In the genomic region with DNA sequence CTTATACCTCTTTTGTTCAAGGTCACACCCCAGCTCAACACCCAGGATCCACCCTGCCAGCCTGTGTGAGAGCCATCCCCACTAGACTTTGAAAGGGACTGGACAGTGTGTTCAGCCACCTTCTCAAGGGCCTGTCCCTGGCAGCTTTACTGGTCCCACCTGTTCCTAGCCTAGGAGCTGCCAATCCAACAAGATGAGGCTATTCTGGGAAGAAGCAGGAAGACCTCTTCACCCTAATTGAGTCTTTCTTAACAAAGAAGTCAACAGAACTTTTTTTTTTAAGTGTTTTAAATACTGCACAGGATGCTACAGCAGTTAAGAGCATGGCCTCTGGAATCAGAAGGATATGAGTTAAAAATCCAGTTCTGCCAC, we compare ENCODE assay signal across 18 cellular contexts.
DNase-seq lines count a peak whose midpoint lies in the region; ATAC-seq, FAIRE-seq and TF ChIP-seq lines count a peak whose summit lies in the region.
"Had no signal": no experiment of that assay in that cellular context is flagged by ENCODE, and none has a peak within 500 bp of the region (broad histone marks: within the 10 kb centered on the region; RNA-seq: fewer than 3 reads in every experiment).

No MANE protein-coding gene starts in this region.

- no peaks in the 10 kb centered on the region for H3K79me2 ChIP-seq in HepG2 (ENCODE audit: insufficient read depth, low read length)

- no peak for TF ChIP-seq EP300 in HepG2 (IDR thresholded peaks at IDR 0.05; ENCODE audit: low read depth in 2 of 2, low read length in 2 of 2)
- no peak for TF ChIP-seq EP300 in HepG2 (CRISPR knock-in tag; IDR thresholded peaks at IDR 0.05; ENCODE audit: borderline replicate concordance)

- H3K9ac ChIP-seq in liver (ENCODE audit: low read depth in 1 of 2, low read length in 2 of 2) (no peak overlapping the region), HepG2 (ENCODE audit: insufficient read depth, low read depth, low read length) (no peak overlapping the region)
- H3K9ac ChIP-seq: BLaER1 treated with 17β-estradiol and CSF1 and Interleukin-3, amounts not matched to agents 10 nM and 100 nM had no signal

- TF ChIP-seq POLR2A in HepG2 (IDR thresholded peaks at IDR 0.05; ENCODE audit: insufficient read depth in 1 of 2, low read depth in 2 of 2, low read length in 2 of 2) = no peak
- no peak for TF ChIP-seq POLR2A in erythroblast (IDR thresholded peaks at IDR 0.05; ENCODE audit: low read length)

- TF ChIP-seq RAD21 in liver (IDR thresholded peaks at IDR 0.05) (no peak), HepG2 (CRISPR knock-in tag; IDR thresholded peaks at IDR 0.05) (no peak)

- peaks cover 5% of the 10 kb centered on the region for H3K9me3 Mint-ChIP-seq in neural crest cell
- H3K9me3 Mint-ChIP-seq in CD8-positive, alpha-beta T cell = no peaks in the 10 kb centered on the region

- no peak for ATAC-seq in HepG2
- ATAC-seq in CD8-positive, alpha-beta T cell = no peak

- H3K4me2 ChIP-seq in HepG2 (ENCODE audit: low read depth, low read length) = no peak overlapping the region
- H3K4me2 ChIP-seq: BLaER1 treated with 17β-estradiol and CSF1 and Interleukin-3, amounts not matched to agents 10 nM and 100 nM; PC-9 had no signal

- POLR2A ChIA-PET in HepG2 (lab: Yijun Ruan, JAX) = no interaction called here
- POLR2A ChIA-PET in CD8-positive, alpha-beta T cell (lab: Charles Lee) = no interaction called here

- H3K9me3 ChIP-seq in liver (ENCODE audit: control insufficient read depth in 4 of 4, low read length in 3 of 4) = no peaks in the 10 kb centered on the region
- no peaks in the 10 kb centered on the region for H3K9me3 ChIP-seq in HepG2 (ENCODE audit: low read length)
- H3K9me3 ChIP-seq in left ventricle myocardium inferior (replicated peaks) = peaks cover 16% of the 10 kb centered on the region
- H3K9me3 ChIP-seq in CD8-positive, alpha-beta T cell (ENCODE audit: low read length) = no peaks in the 10 kb centered on the region
- H3K9me3 ChIP-seq: HAP-1 had no signal

- H4K20me1 ChIP-seq in HepG2 (ENCODE audit: insufficient read depth, low read length) = no peaks in the 10 kb centered on the region
- H4K20me1 ChIP-seq: BLaER1 treated with 17β-estradiol and CSF1 and Interleukin-3, amounts not matched to agents 10 nM and 100 nM had no signal

- peaks cover 2% of the 10 kb centered on the region for H3K36me3 Mint-ChIP-seq in neural crest cell (ENCODE audit: low read depth)
- no peaks in the 10 kb centered on the region for H3K36me3 Mint-ChIP-seq in CD8-positive, alpha-beta T cell

- H3K4me3 ChIP-seq in liver (ENCODE audit: low read depth in 1 of 3, low read length in 3 of 3) (no peak overlapping the region), HepG2 (replicated peaks in 1 of 3; ENCODE audit: insufficient read depth in 1 of 3, low read depth in 2 of 3, low read length in 3 of 3) (no peak overlapping the region), left ventricle myocardium inferior (no peak overlapping the region)
- no peak overlapping the region for H3K4me3 ChIP-seq in CD8-positive, alpha-beta T cell (ENCODE audit: low read depth, low read length)
- H3K4me3 ChIP-seq: BLaER1 treated with 17β-estradiol and CSF1 and Interleukin-3, amounts not matched to agents 10 nM and 100 nM; HAP-1; PC-9 had no signal

- DNase-seq in HepG2 (ENCODE audit: low spot score) (no peak), left ventricle myocardium inferior (peak; percentile 58), neural crest cell (ENCODE audit: low read depth, low spot score) (no peak), erythroblast (lab: John Stamatoyannopoulos, UW) (no peak), substantia nigra (lab: John Stamatoyannopoulos, UW) (no peak), AG08396 (ENCODE audit: low spot score) (no peak)
- DNase-seq in CD8-positive, alpha-beta T cell = no peak
- DNase-seq: DND-41, MV-4-11, NCI-H1417, NCI-H187 treated with DMSO at 0.1 percent for 48 hours, NCI-H510A, PC-9 had no signal

- in situ Hi-C loops in HepG2 (cut with HindIII; ENCODE audit: extremely low pct_ligation_motif_present, low pct_unique_long_range_greater_than_20kb) = no loop called here

- H3K4me1 ChIP-seq in liver (ENCODE audit: control insufficient read depth in 4 of 4, insufficient read depth in 4 of 4, low read length in 3 of 4) = no peaks in the 10 kb centered on the region
- peaks cover 23% of the 10 kb centered on the region for H3K4me1 ChIP-seq in HepG2 (ENCODE audit: insufficient read depth, low read length)
- peaks cover 34% of the 10 kb centered on the region for H3K4me1 ChIP-seq in left ventricle myocardium inferior
- H3K4me1 ChIP-seq in CD8-positive, alpha-beta T cell (ENCODE audit: insufficient read depth, low read length) = no peaks in the 10 kb centered on the region
- H3K4me1 ChIP-seq: BLaER1 treated with 17β-estradiol and CSF1 and Interleukin-3, amounts not matched to agents 10 nM and 100 nM; HAP-1 had no signal

- H3K27ac ChIP-seq in liver (ENCODE audit: low read depth in 1 of 2, low read length in 2 of 2) (no peak overlapping the region), HepG2 (ENCODE audit: extremely low read length, insufficient read depth, low read length) (no peak overlapping the region), left ventricle myocardium inferior (replicated peaks) (peak overlapping the region; percentile 83), substantia nigra (ENCODE audit: low read depth, low read length, poor library complexity, severe bottlenecking) (no peak overlapping the region)
- no peak overlapping the region for H3K27ac ChIP-seq in CD8-positive, alpha-beta T cell (ENCODE audit: low read depth, low read length)
- H3K27ac ChIP-seq: BLaER1 treated with 17β-estradiol and CSF1 and Interleukin-3, amounts not matched to agents 10 nM and 100 nM; PC-9 had no signal

- H3K36me3 ChIP-seq in liver (ENCODE audit: control insufficient read depth in 4 of 4, insufficient read depth in 3 of 4, low read depth in 1 of 4, low read length in 3 of 4) (peaks cover 0 to 17% (median 3%) of the 10 kb centered on the region in 4 donors), HepG2 (replicated peaks in 1 of 2; ENCODE audit: control insufficient read depth in 1 of 2, insufficient read depth in 2 of 2, low read length in 2 of 2) (no peaks in the 10 kb centered on the region), left ventricle myocardium inferior (no peaks in the 10 kb centered on the region)
- no peaks in the 10 kb centered on the region for H3K36me3 ChIP-seq in CD8-positive, alpha-beta T cell (ENCODE audit: insufficient read depth, low read length)
- H3K36me3 ChIP-seq: BLaER1 treated with 17β-estradiol and CSF1 and Interleukin-3, amounts not matched to agents 10 nM and 100 nM; HAP-1 had no signal

- CTCF ChIA-PET in HepG2 (lab: Yijun Ruan, JAX; ENCODE audit: low intra/inter-chr PET ratio, low total read pairs) = no interaction called here
- CTCF ChIA-PET in CD8-positive, alpha-beta T cell (lab: Charles Lee) = interaction anchor here (0.9 kb wide), 1 partner anchor 19 kb away, joined by 3 read pairs; no protein-coding TSS in a partner anchor

- H3K27me3 Mint-ChIP-seq in neural crest cell (ENCODE audit: low read depth) = no peaks in the 10 kb centered on the region
- no peaks in the 10 kb centered on the region for H3K27me3 Mint-ChIP-seq in CD8-positive, alpha-beta T cell (ENCODE audit: low read depth)

- intact Hi-C loops in HepG2 (cut with micrococcal nuclease; ENCODE audit: unreplicated experiment) = no loop called here
- intact Hi-C loops in left ventricle myocardium inferior (cut with micrococcal nuclease) = no loop called here
- intact Hi-C loops in CD8-positive, alpha-beta T cell (cut with DNase I, micrococcal nuclease) = no loop called here

- H3K4me1 Mint-ChIP-seq in neural crest cell = peaks cover 44% of the 10 kb centered on the region
- H3K4me1 Mint-ChIP-seq in CD8-positive, alpha-beta T cell (ENCODE audit: low read depth) = no peaks in the 10 kb centered on the region

- TF ChIP-seq CTCF in liver (IDR thresholded peaks at IDR 0.05; ENCODE audit: low read depth, low read length, missing input control) (no peak), HepG2 (CRISPR knock-in tag; IDR thresholded peaks at IDR 0.05) (no peak), left ventricle myocardium inferior (IDR thresholded peaks at IDR 0.05; ENCODE audit: borderline replicate concordance) (no peak), neural crest cell (conservative IDR thresholded peaks at IDR 0.05) (no peak)
- TF ChIP-seq CTCF in CD8-positive, alpha-beta T cell (IDR thresholded peaks at IDR 0.05) = no peak

- BruUV-seq in HepG2 (replicated peaks; lab: Mats Ljungman, UMichigan) = no TSS peak

- no peak overlapping the region for H2AFZ ChIP-seq in HepG2 (ENCODE audit: low read length)
- H2AFZ ChIP-seq: PC-9 had no signal

- H3K27me3 ChIP-seq in liver (ENCODE audit: control insufficient read depth in 4 of 4, insufficient read depth in 4 of 4, low read length in 3 of 4) = no peaks in the 10 kb centered on the region
- no peaks in the 10 kb centered on the region for H3K27me3 ChIP-seq in HepG2 (ENCODE audit: control insufficient read depth in 1 of 2, insufficient read depth in 2 of 2, low read length in 2 of 2)
- H3K27me3 ChIP-seq in left ventricle myocardium inferior (ENCODE audit: low read depth) = no peaks in the 10 kb centered on the region
- no peaks in the 10 kb centered on the region for H3K27me3 ChIP-seq in CD8-positive, alpha-beta T cell (ENCODE audit: insufficient read depth, low read length)
- H3K27me3 ChIP-seq: BLaER1 treated with 17β-estradiol and CSF1 and Interleukin-3, amounts not matched to agents 10 nM and 100 nM had no signal

- H3K4me3 Mint-ChIP-seq in neural crest cell = no peak overlapping the region
- no peak overlapping the region for H3K4me3 Mint-ChIP-seq in CD8-positive, alpha-beta T cell

- FAIRE-seq in HepG2 (lab: Jason Lieb, UNC) = no peak
- FAIRE-seq: A204.1, G401.6 had no signal

- H3K27ac Mint-ChIP-seq in neural crest cell (ENCODE audit: unreplicated experiment) = peak overlapping the region; percentile 94
- H3K27ac Mint-ChIP-seq in CD8-positive, alpha-beta T cell = no peak overlapping the region

TF ChIP-seq in liver, 16 proteins besides CTCF, POLR2A, EP300 and RAD21:
- TF ChIP-seq NR2F2 (IDR thresholded peaks at IDR 0.05) (peak; percentile 86), GABPA (IDR thresholded peaks at IDR 0.05 in 1 of 2, conservative IDR thresholded peaks at IDR 0.05 in 1 of 2) (no peak)

TF ChIP-seq in HepG2, 621 proteins besides CTCF, POLR2A, EP300 and RAD21 (continues in another document):
- TF ChIP-seq ZFP36 (IDR thresholded peaks at IDR 0.05; ENCODE audit: borderline replicate concordance, low read depth, low read length, partially characterized antibody) (no peak), HNRNPH1 (optimal IDR thresholded peaks at IDR 0.05; ENCODE audit: low read depth, low read length) (no peak), KLF16 (CRISPR knock-in tag; IDR thresholded peaks at IDR 0.05) (no peak), SMC3 (IDR thresholded peaks at IDR 0.05; ENCODE audit: low read length) (no peak), HDAC6 (IDR thresholded peaks at IDR 0.05; ENCODE audit: low read depth, low read length) (no peak)
